In the genomic region with DNA sequence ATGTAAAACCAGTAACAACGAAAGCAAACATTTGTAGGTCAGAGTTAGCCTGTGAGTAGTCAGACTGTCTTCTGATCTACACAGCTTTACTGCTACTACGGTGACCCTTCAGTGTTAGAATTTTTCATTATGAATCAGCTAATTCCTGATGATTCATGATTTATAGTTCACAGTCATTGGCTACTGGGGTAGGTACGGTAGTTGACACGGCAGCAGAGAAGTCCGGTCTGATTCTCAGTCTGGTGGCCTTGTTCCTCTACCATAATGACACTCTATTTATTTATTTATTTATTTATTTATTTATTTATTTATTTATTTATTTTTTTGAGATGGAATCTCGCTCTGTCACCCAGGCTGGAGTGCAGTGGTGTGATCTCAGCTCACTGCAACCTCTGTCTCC, we compare ENCODE assay signal across 18 cellular contexts. TPM values are rescaled to one million over a fixed set of nuclear protein-coding genes. Genes with fewer than 3 reads are reported as not detected.
DNase-seq lines count a peak whose midpoint lies in the region; ATAC-seq, FAIRE-seq and TF ChIP-seq lines count a peak whose summit lies in the region.
"Not testable (repeated sequence)": the region's sequence is repeated elsewhere in the genome, so short reads cannot be mapped to it uniquely, and the experiment has no call there.
"Had no signal": no experiment of that assay in that cellular context is flagged by ENCODE, and none has a peak within 500 bp of the region (broad histone marks: within the 10 kb centered on the region; RNA-seq: fewer than 3 reads in every experiment).

No MANE protein-coding gene starts in this region.

- not testable (repeated sequence) for H2AK9ac ChIP-seq in IMR-90 (replicated peaks; ENCODE audit: low read depth, low read length, poor library complexity)

- not testable (repeated sequence) for H3K18ac ChIP-seq in IMR-90 (ENCODE audit: low read depth, low read length)

- H3K9ac ChIP-seq in IMR-90 (ENCODE audit: low read depth, low read length), result not testable (repeated sequence)

- H4K91ac ChIP-seq in IMR-90 (ENCODE audit: insufficient read depth, low read depth, low read length), result not testable (repeated sequence)

- not testable (repeated sequence) for BruUV-seq in IMR-90 (replicated peaks; lab: Mats Ljungman, UMichigan)

- H2BK20ac ChIP-seq in IMR-90 (ENCODE audit: low read depth, low read length), result not testable (repeated sequence)

- peak; percentile 16 for DNase-seq in BJ (ENCODE audit: low read depth)
- DNase-seq in H54 (ENCODE audit: insufficient read length, low spot score), result peak; percentile 24
- peak; percentile 80 for DNase-seq in IMR-90
- peak; percentile 95 for DNase-seq in RKO (ENCODE audit: low spot score)
- peak; percentile 14 for DNase-seq in amniotic epithelial cell (ENCODE audit: low read depth)
- peak; percentile 49 for DNase-seq in kidney glomerular epithelial cell (lab: John Stamatoyannopoulos, UW)

- not testable (repeated sequence) for TF ChIP-seq RAD21 in IMR-90 (IDR thresholded peaks at IDR 0.05; ENCODE audit: low read length)

- peak; percentile 50 for FAIRE-seq in H54 (lab: Jason Lieb, UNC)

- TF ChIP-seq CTCF in BJ (IDR thresholded peaks at IDR 0.05; ENCODE audit: insufficient read depth, low read depth, low read length); IMR-90 (conservative IDR thresholded peaks at IDR 0.05; ENCODE audit: low read depth, low read length): not testable (repeated sequence)

- H4K8ac ChIP-seq in IMR-90 (ENCODE audit: low read depth in 2 of 2, low read length in 2 of 2), result not testable (repeated sequence)

- H3K4ac ChIP-seq in IMR-90 (ENCODE audit: low read depth, low read length), result not testable (repeated sequence)

- not testable (repeated sequence) for H2BK15ac ChIP-seq in IMR-90 (ENCODE audit: low read depth, low read length)

- not testable (repeated sequence) for H3K4me1 ChIP-seq in IMR-90 (ENCODE audit: control insufficient read depth, insufficient read depth, low read length)

- POLR2A ChIA-PET in BJ (lab: Charles Lee); IMR-90 (lab: Charles Lee; ENCODE audit: unreplicated experiment): not testable (repeated sequence)

- TF ChIP-seq POLR2A in H54 (IDR thresholded peaks at IDR 0.05; ENCODE audit: low read depth, low read length); IMR-90 (IDR thresholded peaks at IDR 0.05; ENCODE audit: low read depth, low read length): not testable (repeated sequence)

- H3K4me2 ChIP-seq in IMR-90 (ENCODE audit: low read depth, low read length), result not testable (repeated sequence)

- H3K14ac ChIP-seq in IMR-90 (replicated peaks; ENCODE audit: low read depth, low read length), result not testable (repeated sequence)

- H3K79me1 ChIP-seq in IMR-90 (ENCODE audit: low read depth in 1 of 2, low read length in 2 of 2), result not testable (repeated sequence)

- ATAC-seq in IMR-90 (ENCODE audit: low read depth) (peak; percentile 86), esophagus mucosa (peak; percentile 59)

- CTCF ChIA-PET in BJ (lab: Yijun Ruan, JAX), result interaction anchor here (1.3 kb wide), 1 partner anchor 141 kb away, joined by 4 read pairs; no protein-coding TSS in a partner anchor
- CTCF ChIA-PET in IMR-90 (lab: Yijun Ruan, JAX), result not testable (repeated sequence)

- not testable (repeated sequence) for H4K5ac ChIP-seq in IMR-90 (ENCODE audit: low read depth, low read length)

- in situ Hi-C loops in IMR-90 (cut with MboI; ENCODE audit: low sequenced_read_pairs), result not testable (repeated sequence)

- H3K36me3 ChIP-seq in BJ (ENCODE audit: control insufficient read depth, insufficient read depth, low read length); IMR-90 (ENCODE audit: control insufficient read depth, insufficient read depth, low read length): not testable (repeated sequence)

- not testable (repeated sequence) for H3K9me1 ChIP-seq in IMR-90 (ENCODE audit: insufficient read depth, low read length)

- H3K27me3 ChIP-seq in BJ (ENCODE audit: control insufficient read depth, insufficient read depth, low read length); IMR-90 (ENCODE audit: control insufficient read depth, insufficient read depth, low read length): not testable (repeated sequence)

- not testable (repeated sequence) for H2AFZ ChIP-seq in IMR-90 (replicated peaks; ENCODE audit: low read length, poor library complexity)

- not testable (repeated sequence) for H3K23ac ChIP-seq in IMR-90 (ENCODE audit: low read depth, low read length)

- H3K4me3 ChIP-seq in BJ (ENCODE audit: low read depth, low read length); IMR-90 (ENCODE audit: insufficient read depth, low read depth, low read length): not testable (repeated sequence)

- dilution Hi-C loops in IMR-90 (cut with HindIII; ENCODE audit: low sequenced_read_pairs, unreplicated experiment), result not testable (repeated sequence)

- not testable (repeated sequence) for H3K9me3 ChIP-seq in IMR-90 (ENCODE audit: control insufficient read depth, insufficient read depth, low read length)

- not testable (repeated sequence) for H3K27ac ChIP-seq in IMR-90 (ENCODE audit: insufficient read depth, low read length)

- not testable (repeated sequence) for H4K20me1 ChIP-seq in IMR-90 (ENCODE audit: insufficient read depth, low read length)

- not testable (repeated sequence) for H3K56ac ChIP-seq in IMR-90 (ENCODE audit: extremely low read depth, insufficient read depth, low read length)

- WGBS in IMR-90 (ENCODE audit: extremely low coverage in 2 of 2, insufficient read length in 1 of 2), 2 experiments, result no CpG with 5 or more reads among the region's 6 CpGs

- H2BK5ac ChIP-seq in IMR-90 (ENCODE audit: low read depth, low read length, poor library complexity, severe bottlenecking), result not testable (repeated sequence)

- not testable (repeated sequence) for H2BK120ac ChIP-seq in IMR-90 (ENCODE audit: low read depth, low read length)

- H2AK5ac ChIP-seq in IMR-90 (ENCODE audit: low read depth, low read length), result not testable (repeated sequence)

- intact Hi-C loops in IMR-90 (cut with micrococcal nuclease), result not testable (repeated sequence)

TF ChIP-seq in IMR-90, 13 proteins besides CTCF, POLR2A, EP300 and RAD21:
- TF ChIP-seq NFE2L2 (IDR thresholded peaks at IDR 0.05; ENCODE audit: low read depth, low read length), result peak; percentile 55
- TF ChIP-seq MAFK (IDR thresholded peaks at IDR 0.05; ENCODE audit: low read depth, low read length), result peak; percentile 12; the same call in 1 of the 2 replicates
- TF ChIP-seq FOS (IDR thresholded peaks at IDR 0.05; ENCODE audit: low read depth, low read length), result peak; percentile 57; the same call in 1 of the 2 replicates

RNA-seq across cellular contexts. Expression of a gene that starts 4.7 kb away (rescaled TPM):
- polyA plus RNA-seq in BJ (2011; rRNA removed) (not detected in 2 replicates), IMR-90 (2012; rRNA removed) (not detected in 2 replicates)
- polyA minus RNA-seq in BJ (2011; rRNA and poly(A)+ RNA removed), result not detected in 2 replicates
- total RNA-seq in IMR-90 (2012; rRNA removed) (not detected in 2 replicates), esophagus mucosa (not detected)
- polyA plus RNA-seq in IMR-90 (2012; cell fraction: cytosol; rRNA removed), result not detected in 2 replicates
- polyA plus RNA-seq in IMR-90 (2012; cell fraction: nucleus; rRNA removed; ENCODE audit: low replicate concordance), result not detected in 2 replicates
- total RNA-seq: cardiac muscle cell; colonic mucosa; heart right ventricle; lower lobe of right lung; naive thymus-derived CD4-positive, alpha-beta T cell; progenitor cell of endocrine pancreas; right lobe of liver; T-cell; thoracic aorta had no signal
- polyA plus RNA-seq: AG04450; cardiac muscle cell; heart right ventricle; naive thymus-derived CD4-positive, alpha-beta T cell; urinary bladder had no signal

RNA-seq across cellular contexts. Expression of a gene that starts 56.4 kb away (rescaled TPM):
- polyA plus RNA-seq in BJ (2011; rRNA removed), result 18.0 and 30.4 TPM in 2 replicates
- 14.2 and 17.6 TPM in 2 replicates for polyA minus RNA-seq in BJ (2011; rRNA and poly(A)+ RNA removed)
- 21.3 and 30.8 TPM in 2 replicates for total RNA-seq in IMR-90 (2012; rRNA removed)
- polyA plus RNA-seq in IMR-90 (2012; rRNA removed), result 10.1 and 13.7 TPM in 2 replicates
- 2.0 and 4.0 TPM in 2 replicates for polyA plus RNA-seq in IMR-90 (2012; cell fraction: cytosol; rRNA removed)
- 1.3 and 8.6 TPM in 2 replicates for polyA plus RNA-seq in IMR-90 (2012; cell fraction: nucleus; rRNA removed; ENCODE audit: low replicate concordance)
- 36.9 TPM for total RNA-seq in esophagus mucosa

Comparison
In these comparisons a context has a peak if more than half of its experiments do, and no peak if none do; other contexts are left out.
1. DNase-seq: peak in every context shown above with its lines; median percentile 95 in RKO; 80 in IMR-90; 49 in kidney glomerular epithelial cell; 24 in H54; 16 in BJ; 14 in amniotic epithelial cell.